Comparison of ENCODE assay signal across 13 cellular contexts in genomic region chr2:28544915-28545589, GRCh38. TPM values are rescaled to one million over a fixed set of nuclear protein-coding genes. Genes with fewer than 3 reads are reported as not detected.
A peak's percentile ranks its signal among the peaks of the same experiment; 100 is the strongest.
DNase-seq lines count a peak whose midpoint lies in the region; ATAC-seq and TF ChIP-seq lines count a peak whose summit lies in the region.
"Had no signal": no experiment of that assay in that cellular context is flagged by ENCODE, and none has a peak within 500 bp of the region (broad histone marks: within the 10 kb centered on the region; RNA-seq: fewer than 3 reads in every experiment).

No MANE protein-coding gene starts in this region.

- H3K36me3 Mint-ChIP-seq in activated CD4-positive, alpha-beta T cell treated with anti-CD3 and anti-CD28 coated beads for 36 hours (ENCODE audit: low read depth): no peaks in the 10 kb centered on the region
- H3K36me3 Mint-ChIP-seq: memory B cell had no signal

- ATAC-seq in activated CD4-positive, alpha-beta T cell treated with anti-CD3 and anti-CD28 coated beads for 36 hours: peak; percentile 85
- ATAC-seq in esophagus mucosa (peak; percentile 83), HG03045 (IDR thresholded peaks at IDR 0.05; ENCODE audit: unreplicated experiment) (no peak), gastrocnemius medialis (no peak)

- DNase-seq in activated CD4-positive, alpha-beta T cell treated with anti-CD3 and anti-CD28 coated beads for 36 hours: peak; percentile 36
- DNase-seq in activated CD4-positive, alpha-beta T cell treated with anti-CD3 and anti-CD28 coated beads, Interleukin-2, amount 50 U/mL, for 1 hour: no peak
- peak; percentile 68 for DNase-seq in UCSD-AML1 (lab: John Stamatoyannopoulos, UW; ENCODE audit: unreplicated experiment)
- DNase-seq in stimulated activated CD8-positive, alpha-beta memory T cell treated with anti-CD3 and anti-CD28 coated beads, Interleukin-4, amount 100 ng/mL, for 48 hours: peak; percentile 49
- no peak for DNase-seq in gastrocnemius medialis
- no peak for DNase-seq in middle frontal gyrus (ENCODE audit: extremely low spot score, low spot score)
- DNase-seq: NCI-H1417; SHP77; stimulated activated CD4-positive, alpha-beta T cell treated with anti-CD3 and anti-CD28 coated beads, Interleukin-1b, Interleukin-23, amount 100 ng/mL, for 48 hours; upper lobe of left lung had no signal

- no peaks in the 10 kb centered on the region for H3K9me3 Mint-ChIP-seq in activated CD4-positive, alpha-beta T cell treated with anti-CD3 and anti-CD28 coated beads for 36 hours (ENCODE audit: low read depth)
- H3K9me3 Mint-ChIP-seq: memory B cell had no signal

- no peaks in the 10 kb centered on the region for H3K9me3 ChIP-seq in gastrocnemius medialis
- H3K9me3 ChIP-seq: upper lobe of left lung had no signal

- intact Hi-C loops in activated CD4-positive, alpha-beta T cell treated with anti-CD3 and anti-CD28 coated beads for 36 hours (cut with DNase I, micrococcal nuclease): loop anchor here in 1 of 2 experiments (10.0 kb wide), 1 partner anchor 790 kb away; no protein-coding TSS in a partner anchor
- intact Hi-C loops in gastrocnemius medialis (cut with DNase I; ENCODE audit: low total_unique reads): no loop called here

- no peak for TF ChIP-seq POLR2A in gastrocnemius medialis (IDR thresholded peaks at IDR 0.05)

- no peak overlapping the region for H3K27ac ChIP-seq in gastrocnemius medialis
- H3K27ac ChIP-seq: upper lobe of left lung had no signal

- peaks cover 16% of the 10 kb centered on the region for H3K4me1 Mint-ChIP-seq in activated CD4-positive, alpha-beta T cell treated with anti-CD3 and anti-CD28 coated beads for 36 hours
- H3K4me1 Mint-ChIP-seq: memory B cell had no signal

- no peak overlapping the region for H3K4me3 ChIP-seq in gastrocnemius medialis
- H3K4me3 ChIP-seq: upper lobe of left lung had no signal

- POLR2A ChIA-PET in activated CD4-positive, alpha-beta T cell treated with anti-CD3 and anti-CD28 coated beads for 36 hours (lab: Charles Lee): no interaction called here

- H3K27me3 Mint-ChIP-seq in activated CD4-positive, alpha-beta T cell treated with anti-CD3 and anti-CD28 coated beads for 36 hours: no peaks in the 10 kb centered on the region

- no peak for TF ChIP-seq CTCF in gastrocnemius medialis (IDR thresholded peaks at IDR 0.05 in 4 of 5, conservative IDR thresholded peaks at IDR 0.05 in 1 of 5)

- H3K27me3 ChIP-seq in gastrocnemius medialis: no peaks in the 10 kb centered on the region
- H3K27me3 ChIP-seq: upper lobe of left lung had no signal

- H3K36me3 ChIP-seq in gastrocnemius medialis: no peaks in the 10 kb centered on the region
- H3K36me3 ChIP-seq: upper lobe of left lung had no signal

- CTCF ChIA-PET in activated CD4-positive, alpha-beta T cell treated with anti-CD3 and anti-CD28 coated beads for 36 hours (lab: Charles Lee): interaction anchor here (0.6 to 1.8 kb wide), 3 partner anchors 10 to 207 kb away, joined by 3 to 6 read pairs (median 4); no protein-coding TSS in a partner anchor

- in situ Hi-C loops in gastrocnemius medialis (cut with MboI; ENCODE audit: low sequenced_read_pairs in 4 of 4): no loop called here

- H3K4me3 Mint-ChIP-seq in activated CD4-positive, alpha-beta T cell treated with anti-CD3 and anti-CD28 coated beads for 36 hours: no peak overlapping the region
- H3K4me3 Mint-ChIP-seq: memory B cell had no signal

- H3K4me1 ChIP-seq in gastrocnemius medialis: peaks cover 3 to 8% of the 10 kb centered on the region in 2 donors

- H3K27ac Mint-ChIP-seq in activated CD4-positive, alpha-beta T cell treated with anti-CD3 and anti-CD28 coated beads for 36 hours: peak overlapping the region; percentile 13
- H3K27ac Mint-ChIP-seq: memory B cell had no signal

RNA-seq across cellular contexts. Expression of gene PLB1, which starts 49.2 kb away (rescaled TPM):
- total RNA-seq in activated CD4-positive, alpha-beta T cell treated with anti-CD3 and anti-CD28 coated beads for 36 hours: 1 to 10 TPM in 1 of 2 experiments, under 1 TPM in 1; 0.87 to 1.1 TPM
- 1.6 TPM for total RNA-seq in esophagus mucosa
- total RNA-seq in gastrocnemius medialis: 1 to 10 TPM; 1.2 to 4.3 (median 2.8) TPM

Comparison
In these comparisons a context has a peak if more than half of its experiments do, and no peak if none do; other contexts are left out.
1. DNase-seq: peak in activated CD4-positive, alpha-beta T cell treated with anti-CD3 and anti-CD28 coated beads for 36 hours (single experiment), UCSD-AML1 (single experiment) and stimulated activated CD8-positive, alpha-beta memory T cell treated with anti-CD3 and anti-CD28 coated beads, Interleukin-4, amount 100 ng/mL, for 48 hours (single experiment); none in activated CD4-positive, alpha-beta T cell treated with anti-CD3 and anti-CD28 coated beads, Interleukin-2, amount 50 U/mL, for 1 hour (single experiment), gastrocnemius medialis (0 of 2) and middle frontal gyrus (single experiment).
2. ATAC-seq: peak in activated CD4-positive, alpha-beta T cell treated with anti-CD3 and anti-CD28 coated beads for 36 hours (single experiment) and esophagus mucosa (single experiment); none in HG03045 (single experiment) and gastrocnemius medialis (0 of 2).